In the genomic region with DNA sequence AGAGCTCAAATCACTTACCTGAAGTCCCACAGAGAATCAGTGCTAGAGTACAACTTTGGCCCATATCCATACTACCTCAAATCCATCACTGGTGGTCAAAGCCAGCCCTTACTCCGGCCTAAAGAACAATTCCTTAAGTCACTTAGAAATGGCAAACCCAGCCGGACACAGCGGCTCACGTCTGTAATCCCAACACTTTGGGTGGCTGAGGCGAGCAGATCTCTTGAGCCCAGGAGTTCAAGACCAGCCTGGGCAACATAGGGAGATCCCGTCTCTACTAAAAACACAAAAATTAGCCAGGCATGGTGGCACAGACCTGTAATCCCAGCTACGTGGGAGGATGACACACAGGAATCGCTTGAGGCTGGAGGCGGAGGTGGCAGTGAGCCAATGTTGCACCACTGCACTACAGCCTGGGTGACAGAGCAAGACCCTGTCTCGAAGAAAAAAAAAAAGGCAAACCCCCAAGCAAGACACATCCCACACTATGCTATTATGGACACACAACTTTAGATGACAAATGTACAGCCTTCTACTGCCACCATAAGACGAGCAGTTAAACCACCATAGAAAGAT, we compare ENCODE assay signal across 23 cellular contexts.
"Had no signal": no experiment of that assay in that cellular context is flagged by ENCODE, and none has a peak within 500 bp of the region (broad histone marks: within the 10 kb centered on the region; RNA-seq: fewer than 3 reads in every experiment).

No MANE protein-coding gene starts in this region.

- H3K4me3 ChIP-seq: breast epithelium, heart left ventricle, left lung, lung, thoracic aorta, uterus had no signal

- DNase-seq: activated CD4-positive, alpha-beta memory T cell treated with anti-CD3 and anti-CD28 coated beads, Interleukin-2, amount 10 ng/mL, durations not matched to agents 7 days and 5 days; activated CD4-positive, alpha-beta T cell treated with anti-CD3 and anti-CD28 coated beads for 1 hour; activated CD4-positive, alpha-beta T cell treated with anti-CD3 and anti-CD28 coated beads, Interleukin-2, amount 10 ng/mL, durations not matched to agents 7 days and 5 days; activated CD8-positive, alpha-beta memory T cell treated with anti-CD3 and anti-CD28 coated beads, Interleukin-2, amount 50 U/mL, for 48 hours; activated naive CD8-positive, alpha-beta T cell treated with anti-CD3 and anti-CD28 coated beads, Interleukin-2, amount 50 U/mL, for 24 hours; activated T-cell treated with anti-CD3 and anti-CD28 coated beads, Interleukin-2, amount 50 U/mL, for 24 hours; amygdala; effector memory CD4-positive, alpha-beta T cell; erythroblast; kidney glomerular epithelial cell; left lung; naive B cell; nephron progenitor cell; retina; stimulated activated CD4-positive, alpha-beta T cell treated with anti-CD3 and anti-CD28 coated beads, Interleukin-4, amount 100 ng/mL, for 1 hour; stimulated activated naive CD8-positive, alpha-beta T cell treated with anti-CD3 and anti-CD28 coated beads, Interleukin-15, Interleukin-2, amounts not matched to agents 100 U/mL and 50 U/mL, for 24 hours; T1000; trophoblast cell; uterus had no signal

- ATAC-seq: activated naive CD8-positive, alpha-beta T cell treated with anti-CD3 and anti-CD28 coated beads, Interleukin-2, amount 50 U/mL, for 24 hours; stimulated activated naive CD8-positive, alpha-beta T cell treated with anti-CD3 and anti-CD28 coated beads, Interleukin-15, Interleukin-2, amounts not matched to agents 100 U/mL and 50 U/mL, for 24 hours had no signal
